8 cellular contexts compared by ENCODE assay signal in genomic region chr2:105337122-105338019, GRCh38. TPM values are rescaled to one million over a fixed set of nuclear protein-coding genes. Genes with fewer than 3 reads are reported as not detected.
DNase-seq lines count a peak whose midpoint lies in the region; ATAC-seq and TF ChIP-seq lines count a peak whose summit lies in the region.

Gene C2orf49, plus strand, starts transcription at chr2:105337540. Its CDS starts 48 bp downstream, at chr2:105337588.

- H3K4me3 Mint-ChIP-seq in activated naive CD8-positive, alpha-beta T cell = peak within 1 kb of the TSS; percentile 100

- no peaks in the 10 kb centered on the region for H3K9me3 ChIP-seq in ovary
- peaks cover 1% of the 10 kb centered on the region for H3K9me3 ChIP-seq in thymus (ENCODE audit: control insufficient read depth)

- TF ChIP-seq EP300 in ovary (IDR thresholded peaks at IDR 0.05) = no peak

- peak within 1 kb of the TSS; percentile 100 for H3K27ac Mint-ChIP-seq in activated naive CD8-positive, alpha-beta T cell

- peak within 1 kb of the TSS; percentile 88 to 94 for H3K27ac ChIP-seq in ovary
- H3K27ac ChIP-seq in thymus (ENCODE audit: low read depth) = peak within 1 kb of the TSS; percentile 98

- peaks cover 35% of the 10 kb centered on the region for H3K4me1 Mint-ChIP-seq in activated naive CD8-positive, alpha-beta T cell (ENCODE audit: low read depth)

- H3K4me1 ChIP-seq in ovary (ENCODE audit: insufficient read depth) (no peaks in the 10 kb centered on the region), thymus (ENCODE audit: control insufficient read depth, insufficient read depth, low read length) (peaks cover 5% of the 10 kb centered on the region)

- H3K9me3 Mint-ChIP-seq in activated naive CD8-positive, alpha-beta T cell (ENCODE audit: low read depth) = no peaks in the 10 kb centered on the region

- DNase-seq in NCI-H1105 treated with DMSO at 0.1 percent for 48 hours (lab: John Stamatoyannopoulos, UW) (peak; percentile 80), SKM-1 treated with dmso at 0.1 percent for 144 hours (lab: John Stamatoyannopoulos, UW; ENCODE audit: unreplicated experiment) (peak; percentile 83), Right ventricle myocardium inferior (ENCODE audit: missing footprints) (peak; percentile 93), ovary (peak; percentile 86 to 93 (median 89))

- WGBS in ovary, 3 donors = 0% methylated on average over 56 to 58 of the region's 58 CpGs
- WGBS in thymus = under 1% methylated on average over 58 of the region's 58 CpGs

- intact Hi-C loops in Right ventricle myocardium inferior (cut with DNase I) (no loop called here), ovary (cut with DNase I) (no loop called here)

- no peaks in the 10 kb centered on the region for H3K36me3 Mint-ChIP-seq in activated naive CD8-positive, alpha-beta T cell

- H3K27me3 Mint-ChIP-seq in activated naive CD8-positive, alpha-beta T cell = no peaks in the 10 kb centered on the region

- H3K27me3 ChIP-seq in ovary (no peaks in the 10 kb centered on the region), thymus (ENCODE audit: control insufficient read depth, insufficient read depth) (no peaks in the 10 kb centered on the region)

- TF ChIP-seq POLR2A in GM10847 (IDR thresholded peaks at IDR 0.05; ENCODE audit: extremely low read depth, insufficient read length) = peak; percentile 64
- peak; percentile 48 for TF ChIP-seq POLR2A in ovary (IDR thresholded peaks at IDR 0.05)

- ATAC-seq in HG02642 (IDR thresholded peaks at IDR 0.05; ENCODE audit: poor library complexity, unreplicated experiment) = peak; percentile 96
- peak; percentile 92 for ATAC-seq in Right ventricle myocardium inferior

- TF ChIP-seq CTCF in ovary (IDR thresholded peaks at IDR 0.05) = no peak

- H3K4me3 ChIP-seq in ovary (peak within 1 kb of the TSS; percentile 96), thymus (ENCODE audit: low read length) (peak within 1 kb of the TSS; percentile 98)

- no peaks in the 10 kb centered on the region for H3K36me3 ChIP-seq in ovary
- H3K36me3 ChIP-seq in thymus (ENCODE audit: control insufficient read depth, insufficient read depth) = peaks cover 15% of the 10 kb centered on the region

RNA-seq across cellular contexts. Expression of gene C2orf49, which starts in this region (rescaled TPM):
- total RNA-seq in Right ventricle myocardium inferior (16.7 TPM), ovary (10 to 100 TPM; 12.9 to 32.5 (median 20.3) TPM)
- polyA plus RNA-seq in ovary (10 to 100 TPM; 12.6 to 27.2 TPM), thymus (11.1 TPM)

Comparison
In these comparisons a context has a peak if more than half of its experiments do, and no peak if none do; other contexts are left out.
1. Peak in every context shown above with its lines: DNase-seq, ATAC-seq, H3K4me3 ChIP-seq and H3K27ac ChIP-seq.